8 cellular contexts compared by ENCODE assay signal in genomic region chr5:138353550-138353893, GRCh38. TPM values are rescaled to one million over a fixed set of nuclear protein-coding genes. Genes with fewer than 3 reads are reported as not detected.
A peak's percentile ranks its signal among the peaks of the same experiment; 100 is the strongest.
DNase-seq lines count a peak whose midpoint lies in the region; ATAC-seq and TF ChIP-seq lines count a peak whose summit lies in the region.

No MANE protein-coding gene starts in this region.

- dilution Hi-C loops in mammary epithelial cell (cut with HindIII; ENCODE audit: low sequenced_read_pairs), result loop anchor here (5.0 kb wide), 1 partner anchor 56 kb away; no protein-coding TSS in a partner anchor

- WGBS in mammary epithelial cell (ENCODE audit: low coverage, missing lambda C conversion rate), result 0% methylated on average over 6 of the region's 8 CpGs

- CTCF ChIA-PET in mammary epithelial cell (lab: Charles Lee; ENCODE audit: low non-redundant PET), result interaction anchor here (0.6 to 1.6 kb wide), 3 partner anchors 22 to 243 kb away, joined by 3 to 11 read pairs (median 5); partner anchors contain the start of genes CDC25C and EGR1

- H3K36me3 Mint-ChIP-seq in memory B cell, result peaks cover 1% of the 10 kb centered on the region

- peak overlapping the region; percentile 83 for H2AFZ ChIP-seq in mammary epithelial cell (ENCODE audit: low read depth, low read length)

- no TSS peak for BruUV-seq in mammary epithelial cell (replicated peaks; lab: Mats Ljungman, UMichigan)

- H3K27me3 ChIP-seq in mammary epithelial cell (ENCODE audit: insufficient read depth, low read length), result no peaks in the 10 kb centered on the region
- no peaks in the 10 kb centered on the region for H3K27me3 ChIP-seq in vagina

- peaks cover 4% of the 10 kb centered on the region for H3K9me3 ChIP-seq in mammary epithelial cell (replicated peaks; ENCODE audit: insufficient read depth, low read length)
- H3K9me3 ChIP-seq in vagina, result no peaks in the 10 kb centered on the region

- TF ChIP-seq POLR2A in vagina (IDR thresholded peaks at IDR 0.05), result no peak

- H3K4me1 Mint-ChIP-seq in memory B cell, result peaks cover 40% of the 10 kb centered on the region

- no peaks in the 10 kb centered on the region for H4K20me1 ChIP-seq in mammary epithelial cell (ENCODE audit: insufficient read depth, low read length)

- H3K9me3 Mint-ChIP-seq in memory B cell, result peaks cover 4% of the 10 kb centered on the region

- DNase-seq in LNCaP clone FGC (ENCODE audit: low read depth) (no peak), mammary epithelial cell (no peak), memory B cell (ENCODE audit: low spot score in 2 of 2) (no peak), vagina (ENCODE audit: extremely low spot score in 2 of 2) (no peak), NCI-H1048 (lab: John Stamatoyannopoulos, UW) (no peak), NCI-H748 treated with DMSO at 0.1 percent for 48 hours (lab: John Stamatoyannopoulos, UW) (no peak)

- peaks cover 18% of the 10 kb centered on the region for H3K4me1 ChIP-seq in mammary epithelial cell (ENCODE audit: insufficient read depth, low read length)
- peaks cover 30% of the 10 kb centered on the region for H3K4me1 ChIP-seq in vagina

- peak overlapping the region; percentile 98 for H3K27ac ChIP-seq in C4-2B
- H3K27ac ChIP-seq in mammary epithelial cell (ENCODE audit: insufficient read depth, low read depth, low read length), result peak overlapping the region; percentile 65
- H3K27ac ChIP-seq in vagina, result peak overlapping the region; percentile 98

- H3K79me2 ChIP-seq in mammary epithelial cell (ENCODE audit: insufficient read depth, low read length), result peaks cover 59% of the 10 kb centered on the region

- H3K36me3 ChIP-seq in mammary epithelial cell (ENCODE audit: insufficient read depth, low read length) (peaks cover 1% of the 10 kb centered on the region), vagina (peaks cover 0 to 5% of the 10 kb centered on the region in 2 donors)

- H3K9ac ChIP-seq in mammary epithelial cell (ENCODE audit: insufficient read depth, low read length), result peak overlapping the region; percentile 83

- peak overlapping the region; percentile 81 for H3K4me2 ChIP-seq in mammary epithelial cell (ENCODE audit: insufficient read depth, low read depth, low read length)

- peak overlapping the region; percentile 95 for H3K4me3 Mint-ChIP-seq in memory B cell

- H3K4me3 ChIP-seq in LNCaP clone FGC (ENCODE audit: low read depth, low read length) (peak overlapping the region; percentile 92), mammary epithelial cell (replicated peaks in 1 of 3; ENCODE audit: insufficient read depth in 1 of 3, low read depth in 2 of 3, low read length in 3 of 3) (peak overlapping the region; percentile 77 to 83 (median 82)), vagina (peak overlapping the region; percentile 86 to 92)

- in situ Hi-C loops in mammary epithelial cell (cut with MboI; ENCODE audit: low sequenced_read_pairs in 2 of 2), result no loop called here

- no peak for TF ChIP-seq CTCF in C4-2B (conservative IDR thresholded peaks at IDR 0.05)
- TF ChIP-seq CTCF in LNCaP clone FGC (IDR thresholded peaks at IDR 0.05; ENCODE audit: control insufficient read depth, extremely low read depth, insufficient read depth), result no peak
- TF ChIP-seq CTCF in mammary epithelial cell (conservative IDR thresholded peaks at IDR 0.05 in 1 of 2, IDR thresholded peaks at IDR 0.05 in 1 of 2; ENCODE audit: extremely low read depth in 1 of 2, insufficient read depth in 1 of 2, low read depth in 1 of 2, low read length in 2 of 2), result no peak
- TF ChIP-seq CTCF in vagina (IDR thresholded peaks at IDR 0.05), result no peak

- ATAC-seq in memory B cell (ENCODE audit: low read depth), result no peak
- no peak for ATAC-seq in GM18517 (IDR thresholded peaks at IDR 0.05; ENCODE audit: unreplicated experiment)

- intact Hi-C loops in mammary epithelial cell (cut with micrococcal nuclease), result loop anchor here (1.0 to 5.0 kb wide), 3 partner anchors 131 to 187 kb away; no protein-coding TSS in a partner anchor
- intact Hi-C loops in vagina (cut with DNase I), result no loop called here

- H3K27ac Mint-ChIP-seq in memory B cell, result peak overlapping the region; percentile 94

- no peaks in the 10 kb centered on the region for H3K27me3 Mint-ChIP-seq in memory B cell

RNA-seq across cellular contexts. Expression of gene KDM3B, which starts 1.0 kb away (rescaled TPM):
- total RNA-seq in mammary epithelial cell (10 to 100 TPM; 35.6 to 42.7 TPM), vagina (48.6 TPM)
- 18.6 TPM for polyA plus RNA-seq in mammary epithelial cell
- 68.3 TPM for polyA minus RNA-seq in mammary epithelial cell

RNA-seq across cellular contexts. Expression of gene FAM53C, which starts 15.5 kb away (rescaled TPM):
- total RNA-seq in mammary epithelial cell (10 to 100 TPM; 29.6 to 40.2 TPM), vagina (17.4 TPM)
- 22.4 TPM for polyA plus RNA-seq in mammary epithelial cell
- 26.7 TPM for polyA minus RNA-seq in mammary epithelial cell

RNA-seq across cellular contexts. Expression of gene CDC25C, which starts 21.9 kb away (rescaled TPM):
- total RNA-seq in mammary epithelial cell, result 1 to 10 TPM in 1 of 2 donors, under 1 TPM in 1; 0.67 to 5.8 TPM
- polyA plus RNA-seq in mammary epithelial cell, result 7.6 TPM
- polyA minus RNA-seq in mammary epithelial cell, result 14.1 TPM
- total RNA-seq in vagina, result 2.0 TPM
